ENCODE assay signal across 8 cellular contexts in the genomic region with DNA sequence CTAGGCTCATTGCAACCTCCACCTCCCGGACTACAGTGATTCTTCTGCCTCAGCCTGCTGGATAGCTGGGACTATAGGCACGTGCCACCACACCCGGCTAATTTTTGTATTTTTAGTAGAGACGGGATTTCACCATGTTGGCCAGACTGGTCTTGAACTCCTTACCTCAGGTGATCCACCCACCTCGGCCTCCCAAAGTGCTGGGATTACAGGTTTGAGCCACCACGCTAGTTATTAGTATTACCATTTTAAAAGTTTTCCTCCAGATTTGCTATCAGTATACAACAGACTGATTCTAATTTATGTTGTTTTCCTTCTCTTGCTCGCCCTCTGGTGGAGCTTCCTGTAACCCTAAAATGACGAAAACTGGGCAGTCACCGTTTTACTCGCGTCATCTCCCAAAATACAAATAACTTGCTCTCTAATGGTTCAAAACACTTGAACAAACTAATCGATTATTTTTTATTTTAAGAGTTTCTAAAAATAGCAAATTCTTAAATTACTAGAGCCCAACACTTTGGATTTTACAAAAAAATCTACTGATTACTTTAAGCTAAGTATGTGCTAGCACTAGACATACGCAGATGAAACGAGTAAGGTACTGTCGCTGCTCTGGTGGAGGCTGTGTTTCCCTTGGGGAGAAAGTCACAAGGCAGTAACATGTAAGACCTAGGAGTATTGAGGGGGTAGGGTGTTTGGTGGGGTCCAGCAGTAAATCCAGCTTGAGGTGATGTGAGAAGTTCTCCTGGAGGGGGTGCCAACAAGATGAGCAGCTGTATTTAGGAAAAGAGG.
DNase-seq lines count a peak whose midpoint lies in the region; ATAC-seq, FAIRE-seq and TF ChIP-seq lines count a peak whose summit lies in the region.

No MANE protein-coding gene starts in this region.

- H3K27me3 Mint-ChIP-seq in CD4-positive, alpha-beta T cell = no peaks in the 10 kb centered on the region
- no peaks in the 10 kb centered on the region for H3K27me3 Mint-ChIP-seq in activated T-cell treated with anti-CD3 and anti-CD28 coated beads, Interleukin-2, amount 50 U/mL, for 72 hours (ENCODE audit: low read depth)

- peak overlapping the region; percentile 44 for H3K4me3 Mint-ChIP-seq in CD4-positive, alpha-beta T cell
- H3K4me3 Mint-ChIP-seq in activated T-cell treated with anti-CD3 and anti-CD28 coated beads, Interleukin-2, amount 50 U/mL, for 72 hours = peak overlapping the region; percentile 66 to 67

- peaks cover under 1% of the 10 kb centered on the region for H3K9me3 Mint-ChIP-seq in CD4-positive, alpha-beta T cell
- no peaks in the 10 kb centered on the region for H3K9me3 Mint-ChIP-seq in activated T-cell treated with anti-CD3 and anti-CD28 coated beads, Interleukin-2, amount 50 U/mL, for 72 hours

- no TSS peak for BruUV-seq in PC-3 (replicated peaks; lab: Mats Ljungman, UMichigan)

- peak overlapping the region; percentile 81 for H3K27ac Mint-ChIP-seq in CD4-positive, alpha-beta T cell
- H3K27ac Mint-ChIP-seq in activated T-cell treated with anti-CD3 and anti-CD28 coated beads, Interleukin-2, amount 50 U/mL, for 72 hours = peak overlapping the region; percentile 78

- H3K4me1 Mint-ChIP-seq in CD4-positive, alpha-beta T cell (ENCODE audit: low read depth) = peaks cover 19% of the 10 kb centered on the region
- H3K4me1 Mint-ChIP-seq in activated T-cell treated with anti-CD3 and anti-CD28 coated beads, Interleukin-2, amount 50 U/mL, for 72 hours (ENCODE audit: low read depth) = peaks cover 13% of the 10 kb centered on the region

- H3F3A ChIP-seq in PC-3 (ENCODE audit: low read length, unreplicated experiment) = no peaks in the 10 kb centered on the region

- H4K20me1 ChIP-seq in PC-3 (ENCODE audit: low read length) = no peaks in the 10 kb centered on the region

- no peaks in the 10 kb centered on the region for H3K27me3 ChIP-seq in CD4-positive, alpha-beta T cell (ENCODE audit: control insufficient read depth, insufficient read depth, low read length)
- H3K27me3 ChIP-seq in PC-3 (ENCODE audit: low read length) (no peaks in the 10 kb centered on the region), neutrophil (no peaks in the 10 kb centered on the region), thoracic aorta (replicated peaks; ENCODE audit: insufficient read depth) (no peaks in the 10 kb centered on the region)

- CTCF ChIA-PET in CD4-positive, alpha-beta T cell (lab: Charles Lee) = interaction anchor here (0.6 to 2.0 kb wide), 14 partner anchors 11 to 454 kb away, joined by 3 to 11 read pairs (median 4); no protein-coding TSS in a partner anchor
- CTCF ChIA-PET in PC-3 (lab: Charles Lee) = interaction anchor here (0.6 to 1.0 kb wide), 4 partner anchors 24 to 446 kb away, joined by 3 to 5 read pairs (median 4); no protein-coding TSS in a partner anchor

- H3K9ac ChIP-seq in PC-3 (ENCODE audit: low read length) = no peak overlapping the region

- no peaks in the 10 kb centered on the region for H3K9me2 ChIP-seq in PC-3 (replicated peaks; ENCODE audit: low read length)

- TF ChIP-seq CTCF in CD4-positive, alpha-beta T cell (IDR thresholded peaks at IDR 0.05) = peak; percentile 82
- TF ChIP-seq CTCF in PC-3 (conservative IDR thresholded peaks at IDR 0.05; ENCODE audit: low read depth, low read length) = peak; percentile 74
- TF ChIP-seq CTCF in fibroblast of pulmonary artery (IDR thresholded peaks at IDR 0.05; ENCODE audit: low read length, missing control alignments) = peak; percentile 66
- TF ChIP-seq CTCF in neutrophil (IDR thresholded peaks at IDR 0.05) = peak; percentile 67
- TF ChIP-seq CTCF in thoracic aorta (IDR thresholded peaks at IDR 0.05) = peak; percentile 70

- intact Hi-C loops in CD4-positive, alpha-beta T cell (cut with DNase I, micrococcal nuclease) = loop anchor here (1.0 to 5.0 kb wide), 3 partner anchors 290 to 400 kb away; no protein-coding TSS in a partner anchor
- intact Hi-C loops in PC-3 (cut with micrococcal nuclease) = loop anchor here (1.0 to 10.0 kb wide), 2 partner anchors 363 to 400 kb away; a partner anchor contains a TSS

- peak overlapping the region; percentile 8 for H3K27ac ChIP-seq in CD4-positive, alpha-beta T cell (ENCODE audit: low read depth, low read length)
- no peak overlapping the region for H3K27ac ChIP-seq in PC-3 (ENCODE audit: low read length)
- H3K27ac ChIP-seq in neutrophil = peak overlapping the region; percentile 20
- peak overlapping the region; percentile 60 to 70 for H3K27ac ChIP-seq in thoracic aorta

- H2AFZ ChIP-seq in PC-3 (ENCODE audit: low read length) = no peak overlapping the region

- H3K4me2 ChIP-seq in PC-3 (ENCODE audit: low read length) = peak overlapping the region; percentile 50; the same call in 1 of the 2 replicates

- H3K36me3 ChIP-seq in PC-3 (ENCODE audit: low read depth, low read length) (no peaks in the 10 kb centered on the region), neutrophil (no peaks in the 10 kb centered on the region), thoracic aorta (peaks cover under 1% of the 10 kb centered on the region)

- H3K79me2 ChIP-seq in PC-3 (ENCODE audit: low read length) = no peaks in the 10 kb centered on the region

- no peaks in the 10 kb centered on the region for H3K9me3 ChIP-seq in CD4-positive, alpha-beta T cell (ENCODE audit: control insufficient read depth, low read length)
- H3K9me3 ChIP-seq in PC-3 (ENCODE audit: low read length) (no peaks in the 10 kb centered on the region), neutrophil (no peaks in the 10 kb centered on the region), thoracic aorta (peaks cover 6% of the 10 kb centered on the region)

- POLR2A ChIA-PET in CD4-positive, alpha-beta T cell (lab: Charles Lee) = interaction anchor here (0.7 to 1.6 kb wide), 10 partner anchors 26 to 446 kb away, joined by 3 to 6 read pairs (median 4); no protein-coding TSS in a partner anchor
- POLR2A ChIA-PET in PC-3 (lab: Charles Lee; ENCODE audit: unreplicated experiment) = interaction anchor here (0.6 kb wide), 1 partner anchor 171 kb away, joined by 4 read pairs; no protein-coding TSS in a partner anchor

- peak; percentile 92 for ATAC-seq in CD4-positive, alpha-beta T cell (ENCODE audit: poor library complexity)
- ATAC-seq in HG03520 (IDR thresholded peaks at IDR 0.05; ENCODE audit: unreplicated experiment) = peak; percentile 67
- ATAC-seq in PC-3 = peak; percentile 85
- peak; percentile 76 to 80 for ATAC-seq in activated T-cell treated with anti-CD3 and anti-CD28 coated beads, Interleukin-2, amount 50 U/mL, for 72 hours (replicated peaks in 1 of 2)
- peak; percentile 75 for ATAC-seq in thoracic aorta (ENCODE audit: insufficient number of reproducible peaks, low FRiP score, low read depth)

- no peaks in the 10 kb centered on the region for H3K4me1 ChIP-seq in PC-3 (ENCODE audit: insufficient read depth, low read length)
- H3K4me1 ChIP-seq in neutrophil (ENCODE audit: control insufficient read depth in 1 of 2, insufficient read depth in 1 of 2, low read depth in 1 of 2, low read length in 1 of 2) = peaks cover 0 to 4% of the 10 kb centered on the region in 2 experiments
- peaks cover 2 to 6% of the 10 kb centered on the region in 2 donors for H3K4me1 ChIP-seq in thoracic aorta (ENCODE audit: control insufficient read depth in 1 of 2, low read depth in 2 of 2)

- peak overlapping the region; percentile 11; the same call in 1 of the 2 replicates for H3K4me3 ChIP-seq in PC-3 (ENCODE audit: low read length)
- peak overlapping the region; percentile 10 for H3K4me3 ChIP-seq in fibroblast of pulmonary artery (replicated peaks; ENCODE audit: low read depth, low read length)
- H3K4me3 ChIP-seq in neutrophil (ENCODE audit: low read depth in 1 of 2, low read length in 1 of 2) = peak overlapping the region; percentile 40 to 54
- H3K4me3 ChIP-seq in thoracic aorta = peak overlapping the region; percentile 54

- peaks cover under 1% of the 10 kb centered on the region for H3K36me3 Mint-ChIP-seq in CD4-positive, alpha-beta T cell (ENCODE audit: low read depth)
- H3K36me3 Mint-ChIP-seq in activated T-cell treated with anti-CD3 and anti-CD28 coated beads, Interleukin-2, amount 50 U/mL, for 72 hours (ENCODE audit: insufficient read depth in 2 of 2) = no peaks in the 10 kb centered on the region

- peak; percentile 86 for FAIRE-seq in GM19239 (lab: Jason Lieb, UNC)

- DNase-seq in CD4-positive, alpha-beta T cell = peak; percentile 48 to 67 (median 60)
- DNase-seq in GM19239 (ENCODE audit: insufficient read length, low spot score) = peak; percentile 21
- peak; percentile 77 for DNase-seq in PC-3
- peak; percentile 70 to 72 for DNase-seq in activated T-cell treated with anti-CD3 and anti-CD28 coated beads, Interleukin-2, amount 50 U/mL, for 72 hours
- peak; percentile 75 for DNase-seq in fibroblast of pulmonary artery (ENCODE audit: low read depth)
- no peak for DNase-seq in thoracic aorta (ENCODE audit: low spot score)
